Comparison of ENCODE assay signal across 14 cellular contexts in the genomic region with DNA sequence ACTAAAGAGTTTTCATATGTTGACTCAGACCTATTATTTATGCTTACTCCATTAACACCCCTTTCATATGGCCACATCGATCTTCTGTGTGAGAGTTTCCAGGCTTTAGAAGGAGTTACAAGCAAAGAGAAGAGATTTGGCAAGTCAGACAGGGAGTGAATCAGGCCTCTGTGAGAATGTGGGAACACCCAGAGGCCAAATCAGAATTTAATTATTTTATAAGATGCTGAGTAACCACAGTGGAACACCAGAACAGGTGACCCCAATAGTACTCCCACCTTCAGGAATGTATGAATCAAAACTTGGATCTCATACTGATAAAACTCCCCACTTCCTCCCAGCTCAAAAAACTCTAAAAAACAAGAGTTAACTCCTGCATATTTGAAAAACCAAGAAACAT. TPM values are rescaled to one million over a fixed set of nuclear protein-coding genes. Genes with fewer than 3 reads are reported as not detected.
A peak's percentile ranks its signal among the peaks of the same experiment; 100 is the strongest.
DNase-seq lines count a peak whose midpoint lies in the region; ATAC-seq lines count a peak whose summit lies in the region.
"Had no signal": no experiment of that assay in that cellular context is flagged by ENCODE, and none has a peak within 500 bp of the region (broad histone marks: within the 10 kb centered on the region; RNA-seq: fewer than 3 reads in every experiment).

No MANE protein-coding gene starts in this region.

- no peak overlapping the region for H3K18ac ChIP-seq in neuronal stem cell (ENCODE audit: low read length)

- no peak overlapping the region for H2BK15ac ChIP-seq in neuronal stem cell (ENCODE audit: low read length)

- no peak overlapping the region for H3K23ac ChIP-seq in neuronal stem cell (ENCODE audit: low read depth, low read length, poor library complexity)

- no peak overlapping the region for H2AFZ ChIP-seq in neuronal stem cell (ENCODE audit: low read length)

- no peak for ATAC-seq in GM18520 (IDR thresholded peaks at IDR 0.05; ENCODE audit: unreplicated experiment)
- ATAC-seq: activated T-cell treated with anti-CD3 and anti-CD28 coated beads, Interleukin-2, amount 50 U/mL, for 72 hours; heart right ventricle; left lobe of liver had no signal

- no peaks in the 10 kb centered on the region for H3K36me3 ChIP-seq in neuronal stem cell (replicated peaks in 1 of 2; ENCODE audit: control insufficient read depth in 2 of 2, insufficient read depth in 2 of 2, low read length in 2 of 2)

- no peak overlapping the region for H2AK5ac ChIP-seq in neuronal stem cell (ENCODE audit: low read depth, low read length)

- no peaks in the 10 kb centered on the region for H3K79me1 ChIP-seq in neuronal stem cell (ENCODE audit: low read depth, low read length)

- DNase-seq in HCEC 1CT (peak; percentile 91), NCI-H748 treated with DMSO at 0.1 percent for 48 hours (lab: John Stamatoyannopoulos, UW) (peak; percentile 60), epithelial cell of prostate (ENCODE audit: low read depth, low spot score) (peak; percentile 6), renal cortical epithelial cell (ENCODE audit: low read depth) (peak; percentile 46), posterior vena cava (ENCODE audit: low spot score) (no peak), neuronal stem cell (ENCODE audit: low spot score) (no peak)
- DNase-seq: activated T-cell treated with anti-CD3 and anti-CD28 coated beads, Interleukin-2, amount 50 U/mL, for 72 hours; CD4-positive, alpha-beta memory T cell; effector memory CD4-positive, alpha-beta T cell; heart right ventricle; NCI-H1694; spleen had no signal

- H2BK5ac ChIP-seq in neuronal stem cell (ENCODE audit: low read length): no peak overlapping the region

- no peak overlapping the region for H2BK120ac ChIP-seq in neuronal stem cell (ENCODE audit: low read depth, low read length)

- intact Hi-C loops in posterior vena cava (cut with DNase I): no loop called here

- H3K4me1 ChIP-seq in neuronal stem cell (ENCODE audit: control insufficient read depth in 2 of 2, insufficient read depth in 1 of 2, low read depth in 1 of 2, low read length in 2 of 2): peaks cover 0 to 2% of the 10 kb centered on the region in 2 donors

- H3K4me3 ChIP-seq in neuronal stem cell (ENCODE audit: low read length in 2 of 2): no peak overlapping the region
- H3K4me3 ChIP-seq: heart right ventricle, spleen had no signal

- no peak overlapping the region for H4K91ac ChIP-seq in neuronal stem cell (ENCODE audit: low read depth, low read length, poor library complexity)

- no peak overlapping the region for H3K9ac ChIP-seq in neuronal stem cell (ENCODE audit: low read depth, low read length, poor library complexity)

- H3K4ac ChIP-seq in neuronal stem cell (ENCODE audit: low read length): no peak overlapping the region

- no peak overlapping the region for H3K4me2 ChIP-seq in neuronal stem cell (ENCODE audit: insufficient read depth, low read length, poor library complexity, severe bottlenecking)

- H3K27ac ChIP-seq in epithelial cell of prostate (no peak overlapping the region), neuronal stem cell (replicated peaks; ENCODE audit: low read length) (no peak overlapping the region)
- H3K27ac ChIP-seq: heart right ventricle had no signal

- H4K8ac ChIP-seq in neuronal stem cell (ENCODE audit: low read depth, low read length): no peak overlapping the region

- H3K9me3 ChIP-seq in neuronal stem cell (replicated peaks in 1 of 2; ENCODE audit: control insufficient read depth in 2 of 2, insufficient read depth in 1 of 2, low read depth in 1 of 2, low read length in 2 of 2): peaks cover 0 to 2% of the 10 kb centered on the region in 2 donors

- no CpG with 5 or more reads among the region's 1 CpG for WGBS in neuronal stem cell (ENCODE audit: extremely low coverage in 2 of 2, insufficient read length in 2 of 2, insufficient replicate concordance in 1 of 2), 2 donors

- H2BK12ac ChIP-seq in neuronal stem cell (ENCODE audit: low read length): no peak overlapping the region

- H3K27me3 ChIP-seq in neuronal stem cell (ENCODE audit: control insufficient read depth in 3 of 3, insufficient read depth in 3 of 3, low read depth in 1 of 3, low read length in 3 of 3): no peaks in the 10 kb centered on the region
- H3K27me3 ChIP-seq: heart right ventricle, spleen had no signal

- H3K14ac ChIP-seq in neuronal stem cell (ENCODE audit: low read length): no peak overlapping the region

RNA-seq across cellular contexts. Expression of a gene that starts 42.0 kb away (rescaled TPM):
- 58.5 and 77.2 TPM in 2 replicates for total RNA-seq in renal cortical epithelial cell
- 10 to 100 TPM; 33.6 to 53.7 TPM for total RNA-seq in posterior vena cava
- polyA plus RNA-seq in neuronal stem cell (2013, experiment 1 of 2): 49.5 TPM
- polyA plus RNA-seq in neuronal stem cell (2013, experiment 2 of 2): 52.3 TPM

Comparison
In these comparisons a context has a peak if more than half of its experiments do, and no peak if none do; other contexts are left out.
1. DNase-seq: peak in HCEC 1CT (single experiment), NCI-H748 treated with DMSO at 0.1 percent for 48 hours (single experiment), epithelial cell of prostate (single experiment) and renal cortical epithelial cell (single experiment); none in posterior vena cava (single experiment) and neuronal stem cell (single experiment).